Comparison of ENCODE assay signal across 20 cellular contexts in the genomic region with DNA sequence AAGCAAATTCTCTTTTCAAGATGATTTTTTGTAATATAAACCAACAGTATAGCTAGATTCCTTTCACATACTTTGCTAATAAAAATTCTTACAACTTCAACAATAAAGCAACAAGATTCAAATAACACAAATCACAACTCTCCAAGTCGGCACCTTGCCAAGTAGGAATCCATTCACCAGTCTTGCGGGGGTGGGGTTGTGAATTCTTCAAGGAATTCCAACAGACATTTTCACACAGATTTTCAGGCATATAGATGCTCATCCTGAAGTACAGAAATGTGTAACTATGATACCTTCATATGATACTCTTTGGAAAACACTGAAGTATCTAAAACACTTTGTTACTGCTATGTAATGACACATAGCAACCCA. TPM values are rescaled to one million over a fixed set of nuclear protein-coding genes. Genes with fewer than 3 reads are reported as not detected.
DNase-seq lines count a peak whose midpoint lies in the region; ATAC-seq and TF ChIP-seq lines count a peak whose summit lies in the region.
"Had no signal": no experiment of that assay in that cellular context is flagged by ENCODE, and none has a peak within 500 bp of the region (broad histone marks: within the 10 kb centered on the region; RNA-seq: fewer than 3 reads in every experiment).

No MANE protein-coding gene starts in this region.

- POLR2A ChIA-PET in activated CD4-positive, alpha-beta T cell treated with anti-CD3 and anti-CD28 coated beads for 36 hours (lab: Charles Lee), result interaction anchor here (0.7 kb wide), 1 partner anchor 16 kb away, joined by 6 read pairs; no protein-coding TSS in a partner anchor
- POLR2A ChIA-PET in CD4-positive, alpha-beta T cell (lab: Charles Lee), result interaction anchor here (0.7 to 7.8 kb wide), 15 partner anchors 8 to 75 kb away, joined by 3 to 220 read pairs (median 9); a partner anchor contains a TSS

- intact Hi-C loops in activated CD4-positive, alpha-beta T cell treated with anti-CD3 and anti-CD28 coated beads for 36 hours (cut with DNase I, micrococcal nuclease), result loop anchor here (2.0 to 5.0 kb wide), 4 partner anchors 37 to 75 kb away; a partner anchor contains a TSS
- intact Hi-C loops in CD4-positive, alpha-beta T cell (cut with DNase I, micrococcal nuclease), result loop anchor here (2.0 to 5.0 kb wide), 4 partner anchors 17 to 51 kb away; a partner anchor contains a TSS

- H3K27ac Mint-ChIP-seq in activated CD4-positive, alpha-beta T cell treated with anti-CD3 and anti-CD28 coated beads for 36 hours, result peak overlapping the region; percentile 4
- H3K27ac Mint-ChIP-seq in CD4-positive, alpha-beta T cell, result peak overlapping the region; percentile 93
- no peak overlapping the region for H3K27ac Mint-ChIP-seq in activated T-helper 17 cell treated with anti-CD3 and anti-CD28 coated beads, Interleukin-2, amount 50 U/mL, for 72 hours
- peak overlapping the region; percentile 79 to 93 (median 85) for H3K27ac Mint-ChIP-seq in nephron
- H3K27ac Mint-ChIP-seq: type B pancreatic cell had no signal

- H3K9me3 Mint-ChIP-seq in activated CD4-positive, alpha-beta T cell treated with anti-CD3 and anti-CD28 coated beads for 36 hours (ENCODE audit: low read depth), result no peaks in the 10 kb centered on the region
- H3K9me3 Mint-ChIP-seq in CD4-positive, alpha-beta T cell, result no peaks in the 10 kb centered on the region
- H3K9me3 Mint-ChIP-seq in activated T-helper 17 cell treated with anti-CD3 and anti-CD28 coated beads, Interleukin-2, amount 50 U/mL, for 72 hours, result no peaks in the 10 kb centered on the region
- no peaks in the 10 kb centered on the region for H3K9me3 Mint-ChIP-seq in nephron
- H3K9me3 Mint-ChIP-seq: type B pancreatic cell had no signal

- TF ChIP-seq CTCF in CD4-positive, alpha-beta T cell (IDR thresholded peaks at IDR 0.05), result no peak
- no peak for TF ChIP-seq CTCF in nephron (IDR thresholded peaks at IDR 0.05; ENCODE audit: unreplicated experiment in 3 of 3)

- H3K4me1 Mint-ChIP-seq in activated CD4-positive, alpha-beta T cell treated with anti-CD3 and anti-CD28 coated beads for 36 hours, result peaks cover 81% of the 10 kb centered on the region
- H3K4me1 Mint-ChIP-seq in CD4-positive, alpha-beta T cell (ENCODE audit: low read depth), result peaks cover 89% of the 10 kb centered on the region
- H3K4me1 Mint-ChIP-seq in activated T-helper 17 cell treated with anti-CD3 and anti-CD28 coated beads, Interleukin-2, amount 50 U/mL, for 72 hours, result peaks cover 46% of the 10 kb centered on the region
- peaks cover 56% of the 10 kb centered on the region for H3K4me1 Mint-ChIP-seq in nephron

- H3K4me3 Mint-ChIP-seq in activated CD4-positive, alpha-beta T cell treated with anti-CD3 and anti-CD28 coated beads for 36 hours, result no peak overlapping the region
- H3K4me3 Mint-ChIP-seq in CD4-positive, alpha-beta T cell, result peak overlapping the region; percentile 87
- peak overlapping the region; percentile 77 for H3K4me3 Mint-ChIP-seq in activated T-helper 17 cell treated with anti-CD3 and anti-CD28 coated beads, Interleukin-2, amount 50 U/mL, for 72 hours
- H3K4me3 Mint-ChIP-seq in nephron, result peak overlapping the region in 1 of 3 experiments; percentile 28
- H3K4me3 Mint-ChIP-seq: type B pancreatic cell had no signal

- peaks cover 3% of the 10 kb centered on the region for H3K36me3 Mint-ChIP-seq in activated CD4-positive, alpha-beta T cell treated with anti-CD3 and anti-CD28 coated beads for 36 hours (ENCODE audit: low read depth)
- H3K36me3 Mint-ChIP-seq in CD4-positive, alpha-beta T cell (ENCODE audit: low read depth), result no peaks in the 10 kb centered on the region
- no peaks in the 10 kb centered on the region for H3K36me3 Mint-ChIP-seq in activated T-helper 17 cell treated with anti-CD3 and anti-CD28 coated beads, Interleukin-2, amount 50 U/mL, for 72 hours (ENCODE audit: low read depth)
- H3K36me3 Mint-ChIP-seq in nephron (ENCODE audit: low read depth), result no peaks in the 10 kb centered on the region
- H3K36me3 Mint-ChIP-seq: type B pancreatic cell had no signal

- peak overlapping the region; percentile 66 for H3K27ac ChIP-seq in CD4-positive, alpha-beta T cell (ENCODE audit: low read depth, low read length)
- H3K27ac ChIP-seq: ascending aorta, KMS-11 had no signal

- CTCF ChIA-PET in activated CD4-positive, alpha-beta T cell treated with anti-CD3 and anti-CD28 coated beads for 36 hours (lab: Charles Lee), result interaction anchor here (0.7 to 2.5 kb wide), 11 partner anchors 8 to 79 kb away, joined by 3 to 17 read pairs (median 4); a partner anchor contains a TSS
- CTCF ChIA-PET in CD4-positive, alpha-beta T cell (lab: Charles Lee), result interaction anchor here (1.1 to 1.8 kb wide), 3 partner anchors 31 to 83 kb away, joined by 4 to 7 read pairs (median 6); no protein-coding TSS in a partner anchor

- H3K27me3 ChIP-seq in CD4-positive, alpha-beta T cell (ENCODE audit: control insufficient read depth, insufficient read depth, low read length), result no peaks in the 10 kb centered on the region
- H3K27me3 ChIP-seq: ascending aorta had no signal

- no peak for ATAC-seq in activated CD4-positive, alpha-beta T cell treated with anti-CD3 and anti-CD28 coated beads for 36 hours
- peak; percentile 3 for ATAC-seq in CD4-positive, alpha-beta T cell (ENCODE audit: poor library complexity)
- ATAC-seq in activated T-helper 17 cell treated with anti-CD3 and anti-CD28 coated beads, Interleukin-2, amount 50 U/mL, for 72 hours (replicated peaks), result no peak
- no peak for ATAC-seq in GM18511 (IDR thresholded peaks at IDR 0.05; ENCODE audit: unreplicated experiment)
- ATAC-seq: left cardiac atrium had no signal

- DNase-seq in activated CD4-positive, alpha-beta T cell treated with anti-CD3 and anti-CD28 coated beads for 36 hours, result no peak
- no peak for DNase-seq in activated CD4-positive, alpha-beta T cell treated with anti-CD3 and anti-CD28 coated beads for 1 hour
- no peak for DNase-seq in CD4-positive, alpha-beta T cell
- no peak for DNase-seq in NCI-H1105 (lab: John Stamatoyannopoulos, UW)
- no peak for DNase-seq in stimulated activated CD4-positive, alpha-beta T cell treated with anti-CD3 and anti-CD28 coated beads, Interleukin-15, amount 100 ng/mL, for 24 hours
- DNase-seq: effector CD8-positive, alpha-beta T cell; GF-D8; left cardiac atrium; midbrain; NCI-H1048; NCI-H2029 treated with DMSO at 0.1 percent for 48 hours; occipital lobe had no signal

- H3K27me3 Mint-ChIP-seq in activated CD4-positive, alpha-beta T cell treated with anti-CD3 and anti-CD28 coated beads for 36 hours, result no peaks in the 10 kb centered on the region
- H3K27me3 Mint-ChIP-seq in CD4-positive, alpha-beta T cell, result no peaks in the 10 kb centered on the region
- no peaks in the 10 kb centered on the region for H3K27me3 Mint-ChIP-seq in activated T-helper 17 cell treated with anti-CD3 and anti-CD28 coated beads, Interleukin-2, amount 50 U/mL, for 72 hours
- peaks cover 4% of the 10 kb centered on the region for H3K27me3 Mint-ChIP-seq in nephron (ENCODE audit: low read depth)

- no peaks in the 10 kb centered on the region for H3K9me3 ChIP-seq in CD4-positive, alpha-beta T cell (ENCODE audit: control insufficient read depth, low read length)
- H3K9me3 ChIP-seq: ascending aorta had no signal

RNA-seq across cellular contexts. Expression of a gene that starts 36.5 kb away (rescaled TPM):
- 10 to 100 TPM in 1 of 2 experiments, 1 to 10 TPM in 1; 9.0 to 11.0 TPM for total RNA-seq in activated CD4-positive, alpha-beta T cell treated with anti-CD3 and anti-CD28 coated beads for 36 hours
- total RNA-seq in CD4-positive, alpha-beta T cell, result 10 to 100 TPM; 44.1 to 47.8 TPM
- 1 to 10 TPM; 2.6 to 3.9 TPM for total RNA-seq in activated T-helper 17 cell treated with anti-CD3 and anti-CD28 coated beads, Interleukin-2, amount 50 U/mL, for 72 hours
- total RNA-seq: A172, ascending aorta, RPMI7951 had no signal
